ENCODE assay signal across 8 cellular contexts in genomic region chr17:62724398-62725146, GRCh38.
DNase-seq lines count a peak whose midpoint lies in the region; ATAC-seq lines count a peak whose summit lies in the region.
"Had no signal": no experiment of that assay in that cellular context is flagged by ENCODE, and none has a peak within 500 bp of the region (broad histone marks: within the 10 kb centered on the region; RNA-seq: fewer than 3 reads in every experiment).

No MANE protein-coding gene starts in this region.

- no peaks in the 10 kb centered on the region for H3K9me3 ChIP-seq in effector memory CD4-positive, alpha-beta T cell (ENCODE audit: control insufficient read depth, low read length)
- H3K9me3 ChIP-seq: adrenal gland had no signal

- ATAC-seq in GM19397 (IDR thresholded peaks at IDR 0.05; ENCODE audit: unreplicated experiment) (peak; percentile 90), HG03354 (IDR thresholded peaks at IDR 0.05; ENCODE audit: poor library complexity, severe bottlenecking, unreplicated experiment) (peak; percentile 94)

- peaks cover 18% of the 10 kb centered on the region for H3K4me1 ChIP-seq in effector memory CD4-positive, alpha-beta T cell (ENCODE audit: control insufficient read depth, insufficient read depth, low read length, poor library complexity, severe bottlenecking)

- H3K27ac ChIP-seq in effector memory CD4-positive, alpha-beta T cell (ENCODE audit: insufficient read depth, low read length, poor library complexity, severe bottlenecking): peak overlapping the region; percentile 54
- H3K27ac ChIP-seq: adrenal gland had no signal

- H3K4me3 ChIP-seq in effector memory CD4-positive, alpha-beta T cell (ENCODE audit: insufficient read depth, low read depth, low read length, poor library complexity, severe bottlenecking): no peak overlapping the region
- H3K4me3 ChIP-seq: adrenal gland had no signal

- H3K27me3 ChIP-seq in effector memory CD4-positive, alpha-beta T cell (replicated peaks; ENCODE audit: control insufficient read depth, insufficient read depth, low read length, poor library complexity, severe bottlenecking): no peaks in the 10 kb centered on the region

- no peaks in the 10 kb centered on the region for H3K36me3 ChIP-seq in effector memory CD4-positive, alpha-beta T cell (ENCODE audit: control insufficient read depth, insufficient read depth, low read length)
- H3K36me3 ChIP-seq: adrenal gland had no signal

- DNase-seq in activated CD4-positive, alpha-beta T cell treated with anti-CD3 and anti-CD28 coated beads for 1 hour: peak; percentile 44
- DNase-seq in effector memory CD4-positive, alpha-beta T cell: peak; percentile 48 to 57 (median 52)
- peak; percentile 63 for DNase-seq in stimulated activated CD8-positive, alpha-beta memory T cell treated with anti-CD3 and anti-CD28 coated beads, Interleukin-12 subunit alpha, Interleukin-12 subunit beta, amount 100 ng/mL, for 4 hours (ENCODE audit: low read depth)
- DNase-seq in cerebellar cortex (ENCODE audit: low spot score): no peak
- no peak for DNase-seq in middle frontal gyrus (ENCODE audit: extremely low spot score, low spot score)

Comparison
In these comparisons a context has a peak if more than half of its experiments do, and no peak if none do; other contexts are left out.
1. DNase-seq: peak in activated CD4-positive, alpha-beta T cell treated with anti-CD3 and anti-CD28 coated beads for 1 hour (single experiment), effector memory CD4-positive, alpha-beta T cell (3 of 3) and stimulated activated CD8-positive, alpha-beta memory T cell treated with anti-CD3 and anti-CD28 coated beads, Interleukin-12 subunit alpha, Interleukin-12 subunit beta, amount 100 ng/mL, for 4 hours (single experiment); none in cerebellar cortex (single experiment) and middle frontal gyrus (single experiment).